In genomic region chr11:67251841-67252240, GRCh38 we compare ENCODE assay signal across 1 cellular context.
TF ChIP-seq lines count a peak whose summit lies in the region.

No MANE protein-coding gene starts in this region.

TF ChIP-seq in HepG2, 621 proteins besides CTCF, POLR2A, EP300 and RAD21:
- TF ChIP-seq IKZF1 (IDR thresholded peaks at IDR 0.05) (no peak), POLR2AphosphoS5 (IDR thresholded peaks at IDR 0.05; ENCODE audit: low read depth, low read length) (peak; percentile 33; the same call in 1 of the 2 replicates), FOXK1 (CRISPR knock-in tag; IDR thresholded peaks at IDR 0.05; ENCODE audit: borderline replicate concordance, low read depth) (no peak), ZNF343 (CRISPR knock-in tag; IDR thresholded peaks at IDR 0.05) (no peak)
